ENCODE assay signal across 8 cellular contexts in genomic region chr20:47319517-47320252, GRCh38. TPM values are rescaled to one million over a fixed set of nuclear protein-coding genes. Genes with fewer than 3 reads are reported as not detected.
A peak's percentile ranks its signal among the peaks of the same experiment; 100 is the strongest.
DNase-seq lines count a peak whose midpoint lies in the region; ATAC-seq lines count a peak whose summit lies in the region.

No MANE protein-coding gene starts in this region.

- ATAC-seq in HG02759 (IDR thresholded peaks at IDR 0.05; ENCODE audit: unreplicated experiment): no peak

- peaks cover 51 to 66% (median 54%) of the 10 kb centered on the region in 3 donors for H3K4me1 ChIP-seq in skeletal muscle tissue (ENCODE audit: control insufficient read depth in 3 of 3, insufficient read depth in 3 of 3, low read length in 3 of 3)

- H3K36me3 ChIP-seq in skeletal muscle tissue (ENCODE audit: control insufficient read depth in 3 of 3, insufficient read depth in 3 of 3, low read length in 3 of 3): peaks cover 0 to 3% (median 0%) of the 10 kb centered on the region in 3 donors

- peak overlapping the region in 2 of 3 donors; percentile 41 to 43 for H3K4me3 ChIP-seq in skeletal muscle tissue (ENCODE audit: low read length in 3 of 3)

- H3K9me3 ChIP-seq in skeletal muscle tissue (ENCODE audit: control insufficient read depth in 3 of 3, low read length in 3 of 3): no peaks in the 10 kb centered on the region

- no peaks in the 10 kb centered on the region for H3K27me3 ChIP-seq in skeletal muscle tissue (ENCODE audit: control insufficient read depth in 3 of 3, insufficient read depth in 3 of 3, low read length in 3 of 3)

- H3K9ac ChIP-seq in skeletal muscle tissue (ENCODE audit: low read depth in 1 of 3, low read length in 3 of 3): peak overlapping the region; percentile 67 to 85 (median 77)

- in situ Hi-C loops in T47D (cut with HindIII; ENCODE audit: low pct_unique_long_range_greater_than_20kb, low sequenced_read_pairs): no loop called here

- DNase-seq in DMS53 (lab: John Stamatoyannopoulos, UW) (peak; percentile 99), NCI-H2029 treated with DMSO at 0.1 percent for 48 hours (lab: John Stamatoyannopoulos, UW) (peak; percentile 96), T47D (ENCODE audit: low read depth in 1 of 2, low spot score in 1 of 2) (peak; percentile 79 to 99), iris pigment epithelial cell (ENCODE audit: low read depth) (peak; percentile 65), OCI-M1 (lab: John Stamatoyannopoulos, UW) (no peak)
- no peak for DNase-seq in activated T-cell treated with anti-CD3 and anti-CD28 coated beads, Interleukin-2, amount 50 U/mL, for 48 hours

- peak overlapping the region; percentile 95 for H3K27ac ChIP-seq in skeletal muscle tissue (ENCODE audit: low read depth, low read length)

RNA-seq across cellular contexts. Expression of gene ZMYND8, which starts 36.8 kb away (rescaled TPM):
- total RNA-seq in skeletal muscle tissue: 13.6 TPM

Comparison
In these comparisons a context has a peak if more than half of its experiments do, and no peak if none do; other contexts are left out.
1. DNase-seq: peak in DMS53 (single experiment), NCI-H2029 treated with DMSO at 0.1 percent for 48 hours (single experiment), T47D (2 of 2) and iris pigment epithelial cell (single experiment); none in OCI-M1 (single experiment) and activated T-cell treated with anti-CD3 and anti-CD28 coated beads, Interleukin-2, amount 50 U/mL, for 48 hours (0 of 2).